ENCODE assay signal across 9 cellular contexts in genomic region chr1:205456383-205456867, GRCh38. TPM values are rescaled to one million over a fixed set of nuclear protein-coding genes. Genes with fewer than 3 reads are reported as not detected.
A peak's percentile ranks its signal among the peaks of the same experiment; 100 is the strongest.
DNase-seq lines count a peak whose midpoint lies in the region; ATAC-seq and TF ChIP-seq lines count a peak whose summit lies in the region.
"Had no signal": no experiment of that assay in that cellular context is flagged by ENCODE, and none has a peak within 500 bp of the region (broad histone marks: within the 10 kb centered on the region; RNA-seq: fewer than 3 reads in every experiment).

No MANE protein-coding gene starts in this region.

- H3K4me3 Mint-ChIP-seq in natural killer cell: peak overlapping the region; percentile 85

- peak in 1 of 3 donors; percentile 35 for ATAC-seq in natural killer cell
- no peak for ATAC-seq in HG03159 (IDR thresholded peaks at IDR 0.05; ENCODE audit: unreplicated experiment)
- no peak for ATAC-seq in HG03469 (IDR thresholded peaks at IDR 0.05; ENCODE audit: unreplicated experiment)
- ATAC-seq in HG03460 (IDR thresholded peaks at IDR 0.05; ENCODE audit: unreplicated experiment): no peak

- H3K9me3 ChIP-seq in HEK293 (ENCODE audit: control insufficient read depth, insufficient read depth, low read depth, low read length) (no peaks in the 10 kb centered on the region), breast epithelium (no peaks in the 10 kb centered on the region), MG63 (no peaks in the 10 kb centered on the region)

- no peaks in the 10 kb centered on the region for H3K36me3 Mint-ChIP-seq in natural killer cell

- TF ChIP-seq POLR2A in breast epithelium (IDR thresholded peaks at IDR 0.05): no peak

- peak overlapping the region; percentile 34; the same call in 1 of the 2 replicates for H3K4me3 ChIP-seq in HEK293 (ENCODE audit: low read depth, low read length)
- peak overlapping the region; percentile 4 to 61 (median 39) for H3K4me3 ChIP-seq in breast epithelium
- H3K4me3 ChIP-seq in MG63: no peak overlapping the region; the same call in 1 of the 2 replicates

- no peaks in the 10 kb centered on the region for H3K9me3 Mint-ChIP-seq in natural killer cell

- H3K36me3 ChIP-seq in HEK293 (ENCODE audit: control insufficient read depth in 2 of 2, insufficient read depth in 1 of 2, low read length in 2 of 2) (no peaks in the 10 kb centered on the region), breast epithelium (no peaks in the 10 kb centered on the region), MG63 (no peaks in the 10 kb centered on the region)

- no peak overlapping the region for H3K27ac Mint-ChIP-seq in natural killer cell

- peaks cover 16 to 20% of the 10 kb centered on the region in 2 donors for H3K4me1 Mint-ChIP-seq in natural killer cell

- H3K4me1 ChIP-seq in HEK293 (ENCODE audit: control insufficient read depth, insufficient read depth, low read length): no peaks in the 10 kb centered on the region; the same call in 1 of the 2 replicates
- peaks cover 0 to 8% of the 10 kb centered on the region in 2 donors for H3K4me1 ChIP-seq in breast epithelium

- CTCF ChIA-PET in HEK293 (lab: Yijun Ruan, JAX): interaction anchor here (0.7 to 3.7 kb wide), 6 partner anchors 20 to 68 kb away, joined by 3 to 24 read pairs (median 4); no protein-coding TSS in a partner anchor

- H3K27ac ChIP-seq in HEK293 (ENCODE audit: extremely low read depth, low read depth, low read length): no peak overlapping the region
- no peak overlapping the region for H3K27ac ChIP-seq in breast epithelium

- peak; percentile 48 for DNase-seq in COLO668 (lab: John Stamatoyannopoulos, UW; ENCODE audit: unreplicated experiment)
- DNase-seq in breast epithelium (ENCODE audit: low spot score in 2 of 2): no peak
- no peak for DNase-seq in natural killer cell
- DNase-seq in MG63: no peak
- DNase-seq: effector CD8-positive, alpha-beta T cell had no signal

- POLR2A ChIA-PET in HEK293 (lab: Yijun Ruan, JAX): no interaction called here

- peaks cover 63 to 67% of the 10 kb centered on the region in 2 donors for H3K27me3 Mint-ChIP-seq in natural killer cell (ENCODE audit: low read depth in 2 of 2)

- no peak for TF ChIP-seq CTCF in HEK293 (tag by site-specific recombination; IDR thresholded peaks at IDR 0.05)
- TF ChIP-seq CTCF in breast epithelium (IDR thresholded peaks at IDR 0.05): no peak
- TF ChIP-seq CTCF in natural killer cell (IDR thresholded peaks at IDR 0.05): no peak

- peaks cover 11 to 70% of the 10 kb centered on the region in 2 donors for H3K27me3 ChIP-seq in breast epithelium
- peaks cover 89% of the 10 kb centered on the region for H3K27me3 ChIP-seq in MG63

- intact Hi-C loops in breast epithelium (cut with DNase I; ENCODE audit: low total_unique reads) (no loop called here), natural killer cell (cut with micrococcal nuclease) (no loop called here)

TF ChIP-seq in HEK293, 187 proteins besides CTCF, POLR2A, EP300 and RAD21 (continues in another document):
- TF ChIP-seq ZSCAN4 (tag by site-specific recombination; IDR thresholded peaks at IDR 0.05) (peak; percentile 97), ZNF280D (tag by site-specific recombination; IDR thresholded peaks at IDR 0.05) (no peak), KLF9 (tag by site-specific recombination; IDR thresholded peaks at IDR 0.05; ENCODE audit: low read depth) (no peak), PBX3 (CRISPR knock-in tag; IDR thresholded peaks at IDR 0.05) (no peak), ZNF580 (tag by site-specific recombination; IDR thresholded peaks at IDR 0.05) (no peak), ZNF133 (tag by site-specific recombination; IDR thresholded peaks at IDR 0.05) (no peak), ZBTB8A (tag by site-specific recombination; IDR thresholded peaks at IDR 0.05) (peak; percentile 59; the same call in 1 of the 2 replicates), EGR2 (tag by site-specific recombination; IDR thresholded peaks at IDR 0.05; ENCODE audit: low read depth) (0 out of 2 replicates have a peak, but pooled peaks have one; percentile 20), GLIS2 (tag by site-specific recombination; IDR thresholded peaks at IDR 0.05) (peak; percentile 70), GLIS1 (tag by site-specific recombination; IDR thresholded peaks at IDR 0.05) (peak; percentile 40; the same call in 1 of the 2 replicates), ZNF335 (tag by site-specific recombination; conservative IDR thresholded peaks at IDR 0.05) (peak; percentile 94), ZBTB11 (tag by site-specific recombination; conservative IDR thresholded peaks at IDR 0.05; ENCODE audit: low read depth) (peak; percentile 72; the same call in 1 of the 2 replicates)

RNA-seq across cellular contexts. Expression of gene BLACAT1, which starts 0.6 kb away (rescaled TPM):
- total RNA-seq in breast epithelium (1 to 10 TPM in 1 of 3 donors, under 1 TPM in 1, not detected in 1; 0.66 to 1.5 TPM), natural killer cell (under 1 TPM in 2 of 3 donors, not detected in 1; 0.09 to 0.13 TPM)
- total RNA-seq in MG63 (2014; rRNA removed; shearing (Covaris generic); ENCODE audit: low replicate concordance): not detected in 2 replicates

RNA-seq across cellular contexts. Expression of gene LEMD1, which starts 34.6 kb away (rescaled TPM):
- total RNA-seq in breast epithelium (1 to 10 TPM in 1 of 3 donors, not detected in 2; 6.1 TPM), natural killer cell (not detected)
- total RNA-seq in MG63 (2014; rRNA removed; shearing (Covaris generic); ENCODE audit: low replicate concordance): not detected in 2 replicates

RNA-seq across cellular contexts. Expression of gene CDK18, which starts 48.0 kb away (rescaled TPM):
- 10 to 100 TPM in 1 of 3 donors, 1 to 10 TPM in 2; 1.4 to 12.3 (median 9.2) TPM for total RNA-seq in breast epithelium
- 1 to 10 TPM; 1.9 to 5.3 (median 4.0) TPM for total RNA-seq in natural killer cell
- total RNA-seq in MG63 (2014; rRNA removed; shearing (Covaris generic); ENCODE audit: low replicate concordance): 0.89 and 3.0 TPM in 2 replicates
